38 cellular contexts compared by ENCODE assay signal in genomic region chr13:79895416-79895815, GRCh38.
"Had no signal": no experiment of that assay in that cellular context is flagged by ENCODE, and none has a peak within 500 bp of the region (broad histone marks: within the 10 kb centered on the region; RNA-seq: fewer than 3 reads in every experiment).

No MANE protein-coding gene starts in this region.

- DNase-seq: activated effector memory CD4-positive, alpha-beta T cell treated with anti-CD3 and anti-CD28 coated beads, Interleukin-2, amount 50 U/mL, for 16 hours; activated effector memory CD4-positive, alpha-beta T cell treated with Interleukin-2 at 50 U/mL for 16 hours; activated gamma-delta T cell; activated gamma-delta T cell treated with Interleukin-2 at 50 U/mL for 16 hours; activated naive CD4-positive, alpha-beta T cell; activated naive CD4-positive, alpha-beta T cell treated with anti-CD3 and anti-CD28 coated beads for 36 hours; activated naive CD4-positive, alpha-beta T cell treated with anti-CD3 and anti-CD28 coated beads, Interleukin-2, amount 10 ng/mL, durations not matched to agents 7 days and 5 days; activated naive CD4-positive, alpha-beta T cell treated with anti-CD3 and anti-CD28 coated beads, Interleukin-2, amount 50 U/mL, for 16 hours; activated naive CD4-positive, alpha-beta T cell treated with Interleukin-2 at 50 U/mL for 16 hours; activated naive CD8-positive, alpha-beta T cell treated with anti-CD3 and anti-CD28 coated beads for 36 hours; activated naive CD8-positive, alpha-beta T cell treated with anti-CD3 and anti-CD28 coated beads, Interleukin-2, amount 10 ng/mL, durations not matched to agents 7 days and 5 days; activated naive CD8-positive, alpha-beta T cell treated with anti-CD3 and anti-CD28 coated beads, Interleukin-2, amount 50 U/mL, for 24 hours; activated T-cell treated with anti-CD3 and anti-CD28 coated beads, Interleukin-2, amount 50 U/mL, for 1 hour; activated T-cell treated with anti-CD3 and anti-CD28 coated beads, Interleukin-2, amount 50 U/mL, for 24 hours; activated T-cell treated with anti-CD3 and anti-CD28 coated beads, Interleukin-2, amount 50 U/mL, for 4 hours; activated T-cell treated with anti-CD3 and anti-CD28 coated beads, Interleukin-2, amount 50 U/mL, for 48 hours; activated T-cell treated with anti-CD3 and anti-CD28 coated beads, Interleukin-2, amount 50 U/mL, for 72 hours; adrenal gland; amniotic stem cell; amygdala; anterior cingulate cortex; aorta; body of pancreas; brain microvascular endothelial cell; caudate nucleus; central memory CD4-positive, alpha-beta T cell; cerebellar nuclear complex had no signal

- H3K9me3 ChIP-seq: adrenal gland, ascending aorta, body of pancreas, breast epithelium had no signal

- H3K27me3 Mint-ChIP-seq: activated naive CD4-positive, alpha-beta T cell treated with anti-CD3 and anti-CD28 coated beads, Interleukin-2, amount 10 ng/mL, durations not matched to agents 7 days and 5 days; activated naive CD4-positive, alpha-beta T cell treated with anti-CD3 and anti-CD28 coated beads, Interleukin-2, amount 50 U/mL, for 24 hours; activated naive CD8-positive, alpha-beta T cell; activated naive CD8-positive, alpha-beta T cell treated with anti-CD3 and anti-CD28 coated beads for 36 hours; activated naive CD8-positive, alpha-beta T cell treated with anti-CD3 and anti-CD28 coated beads, Interleukin-2, amount 10 ng/mL, durations not matched to agents 7 days and 5 days; activated naive CD8-positive, alpha-beta T cell treated with anti-CD3 and anti-CD28 coated beads, Interleukin-2, amount 50 U/mL, for 24 hours; activated T-cell treated with anti-CD3 and anti-CD28 coated beads, Interleukin-2, amount 50 U/mL, for 24 hours; activated T-helper 17 cell treated with anti-CD3 and anti-CD28 coated beads, Interleukin-2, amount 50 U/mL, for 72 hours; central memory CD8-positive, alpha-beta T cell had no signal

- H3K4me1 ChIP-seq: adrenal gland, ascending aorta, body of pancreas, breast epithelium had no signal

- H3K4me3 Mint-ChIP-seq: activated naive CD4-positive, alpha-beta T cell treated with anti-CD3 and anti-CD28 coated beads for 36 hours; activated naive CD4-positive, alpha-beta T cell treated with anti-CD3 and anti-CD28 coated beads, Interleukin-2, amount 10 ng/mL, durations not matched to agents 7 days and 5 days; activated naive CD4-positive, alpha-beta T cell treated with anti-CD3 and anti-CD28 coated beads, Interleukin-2, amount 50 U/mL, for 24 hours; activated naive CD8-positive, alpha-beta T cell; activated naive CD8-positive, alpha-beta T cell treated with anti-CD3 and anti-CD28 coated beads for 36 hours; activated naive CD8-positive, alpha-beta T cell treated with anti-CD3 and anti-CD28 coated beads, Interleukin-2, amount 10 ng/mL, durations not matched to agents 7 days and 5 days; activated naive CD8-positive, alpha-beta T cell treated with anti-CD3 and anti-CD28 coated beads, Interleukin-2, amount 50 U/mL, for 24 hours; activated T-cell treated with anti-CD3 and anti-CD28 coated beads, Interleukin-2, amount 50 U/mL, for 24 hours; activated T-cell treated with anti-CD3 and anti-CD28 coated beads, Interleukin-2, amount 50 U/mL, for 4 hours; activated T-cell treated with anti-CD3 and anti-CD28 coated beads, Interleukin-2, amount 50 U/mL, for 72 hours; activated T-helper 1 cell treated with anti-CD3 and anti-CD28 coated beads, Interleukin-12 subunit alpha, Interleukin-12 subunit beta, Interleukin-2, Interleukin-4 antibody, amounts not matched to agents 30 ng/mL and 10 ng/mL and 1 ng/mL, durations not matched to agents 14 hours and 24 hours and 36 hours; activated T-helper 17 cell treated with anti-CD3 and anti-CD28 coated beads, Interleukin-2, amount 50 U/mL, for 72 hours; brain; central memory CD8-positive, alpha-beta T cell had no signal

- H3K27me3 ChIP-seq: adrenal gland, ascending aorta, body of pancreas, brain microvascular endothelial cell, breast epithelium, cardiac muscle cell had no signal

- H3K27ac Mint-ChIP-seq: activated naive CD4-positive, alpha-beta T cell treated with anti-CD3 and anti-CD28 coated beads for 36 hours; activated naive CD4-positive, alpha-beta T cell treated with anti-CD3 and anti-CD28 coated beads, Interleukin-2, amount 10 ng/mL, durations not matched to agents 7 days and 5 days; activated naive CD4-positive, alpha-beta T cell treated with anti-CD3 and anti-CD28 coated beads, Interleukin-2, amount 50 U/mL, for 24 hours; activated naive CD4-positive, alpha-beta T cell treated with anti-CD3 and anti-CD28 coated beads, Interleukin-2, amount 50 U/mL, for 72 hours; activated naive CD8-positive, alpha-beta T cell; activated naive CD8-positive, alpha-beta T cell treated with anti-CD3 and anti-CD28 coated beads for 36 hours; activated naive CD8-positive, alpha-beta T cell treated with anti-CD3 and anti-CD28 coated beads, Interleukin-2, amount 10 ng/mL, durations not matched to agents 7 days and 5 days; activated naive CD8-positive, alpha-beta T cell treated with anti-CD3 and anti-CD28 coated beads, Interleukin-2, amount 50 U/mL, for 24 hours; activated T-cell treated with anti-CD3 and anti-CD28 coated beads, Interleukin-2, amount 50 U/mL, for 24 hours; activated T-cell treated with anti-CD3 and anti-CD28 coated beads, Interleukin-2, amount 50 U/mL, for 72 hours; activated T-helper 1 cell treated with anti-CD3 and anti-CD28 coated beads, Interleukin-12 subunit alpha, Interleukin-12 subunit beta, Interleukin-2, Interleukin-4 antibody, amounts not matched to agents 30 ng/mL and 10 ng/mL and 1 ng/mL, durations not matched to agents 14 hours and 24 hours and 36 hours; activated T-helper 17 cell treated with anti-CD3 and anti-CD28 coated beads, Interleukin-2, amount 50 U/mL, for 72 hours; activated T-helper 2 cell treated with anti-CD3 and anti-CD28 coated beads, Interferon-gamma antibody, Interleukin-2, Interleukin-4, amounts not matched to agents 10 μg/mL and 5 μg/mL and 100 μg/mL, durations not matched to agents 14 hours and 24 hours and 36 hours; brain had no signal

- H3K4me3 ChIP-seq: adrenal gland, ascending aorta, body of pancreas, breast epithelium, cardiac muscle cell had no signal

- H3K4me1 Mint-ChIP-seq: activated naive CD4-positive, alpha-beta T cell treated with anti-CD3 and anti-CD28 coated beads, Interleukin-2, amount 10 ng/mL, durations not matched to agents 7 days and 5 days; activated naive CD4-positive, alpha-beta T cell treated with anti-CD3 and anti-CD28 coated beads, Interleukin-2, amount 50 U/mL, for 24 hours; activated naive CD8-positive, alpha-beta T cell treated with anti-CD3 and anti-CD28 coated beads for 36 hours; activated naive CD8-positive, alpha-beta T cell treated with anti-CD3 and anti-CD28 coated beads, Interleukin-2, amount 50 U/mL, for 24 hours; activated T-helper 17 cell treated with anti-CD3 and anti-CD28 coated beads, Interleukin-2, amount 50 U/mL, for 72 hours; brain; central memory CD8-positive, alpha-beta T cell had no signal

- H3K27ac ChIP-seq: adrenal gland, ascending aorta, body of pancreas, brain microvascular endothelial cell, breast epithelium, cardiac muscle cell had no signal

- H3K36me3 ChIP-seq: adrenal gland, ascending aorta, brain microvascular endothelial cell, breast epithelium, cardiac muscle cell had no signal

- H3K36me3 Mint-ChIP-seq: activated naive CD4-positive, alpha-beta T cell treated with anti-CD3 and anti-CD28 coated beads, Interleukin-2, amount 10 ng/mL, durations not matched to agents 7 days and 5 days; activated naive CD4-positive, alpha-beta T cell treated with anti-CD3 and anti-CD28 coated beads, Interleukin-2, amount 50 U/mL, for 24 hours; activated naive CD4-positive, alpha-beta T cell treated with anti-CD3 and anti-CD28 coated beads, Interleukin-2, amount 50 U/mL, for 72 hours; activated naive CD8-positive, alpha-beta T cell; activated naive CD8-positive, alpha-beta T cell treated with anti-CD3 and anti-CD28 coated beads for 36 hours; activated naive CD8-positive, alpha-beta T cell treated with anti-CD3 and anti-CD28 coated beads, Interleukin-2, amount 10 ng/mL, durations not matched to agents 7 days and 5 days had no signal

- H3K9me3 Mint-ChIP-seq: activated naive CD4-positive, alpha-beta T cell treated with anti-CD3 and anti-CD28 coated beads for 36 hours; activated naive CD4-positive, alpha-beta T cell treated with anti-CD3 and anti-CD28 coated beads, Interleukin-2, amount 10 ng/mL, durations not matched to agents 7 days and 5 days; activated naive CD8-positive, alpha-beta T cell treated with anti-CD3 and anti-CD28 coated beads, Interleukin-2, amount 10 ng/mL, durations not matched to agents 7 days and 5 days; activated naive CD8-positive, alpha-beta T cell treated with anti-CD3 and anti-CD28 coated beads, Interleukin-2, amount 50 U/mL, for 24 hours; activated T-cell treated with anti-CD3 and anti-CD28 coated beads, Interleukin-2, amount 50 U/mL, for 24 hours; activated T-cell treated with anti-CD3 and anti-CD28 coated beads, Interleukin-2, amount 50 U/mL, for 4 hours; activated T-helper 1 cell treated with anti-CD3 and anti-CD28 coated beads, Interleukin-12 subunit alpha, Interleukin-12 subunit beta, Interleukin-2, Interleukin-4 antibody, amounts not matched to agents 30 ng/mL and 10 ng/mL and 1 ng/mL, durations not matched to agents 14 hours and 24 hours and 36 hours; activated T-helper 17 cell treated with anti-CD3 and anti-CD28 coated beads, Interleukin-2, amount 50 U/mL, for 72 hours; activated T-helper 2 cell treated with anti-CD3 and anti-CD28 coated beads, Interferon-gamma antibody, Interleukin-2, Interleukin-4, amounts not matched to agents 10 μg/mL and 5 μg/mL and 100 μg/mL, durations not matched to agents 14 hours and 24 hours and 36 hours; central memory CD8-positive, alpha-beta T cell had no signal
